9 cellular contexts compared by ENCODE assay signal in genomic region chr6:44151348-44152108, GRCh38. TPM values are rescaled to one million over a fixed set of nuclear protein-coding genes. Genes with fewer than 3 reads are reported as not detected.
DNase-seq lines count a peak whose midpoint lies in the region; ATAC-seq and TF ChIP-seq lines count a peak whose summit lies in the region.
"Had no signal": no experiment of that assay in that cellular context is flagged by ENCODE, and none has a peak within 500 bp of the region (broad histone marks: within the 10 kb centered on the region; RNA-seq: fewer than 3 reads in every experiment).

No MANE protein-coding gene starts in this region.

- no peaks in the 10 kb centered on the region for H3K9me3 ChIP-seq in right lobe of liver

- DNase-seq in Calu3: peak; percentile 92
- peak; percentile 48 for DNase-seq in NCI-H1092 treated with DMSO at 0.1 percent for 48 hours (lab: John Stamatoyannopoulos, UW)
- peak; percentile 71 to 77 for DNase-seq in activated CD4-positive, alpha-beta T cell treated with anti-CD3 and anti-CD28 coated beads for 4 hours
- DNase-seq in choroid plexus epithelial cell (ENCODE audit: low read depth): peak; percentile 74
- peak; percentile 76 to 81 (median 81) for DNase-seq in right lobe of liver
- DNase-seq in stimulated activated CD4-positive, alpha-beta T cell treated with anti-CD3 and anti-CD28 coated beads, TNF-alpha, amount 100 ng/mL, for 24 hours (ENCODE audit: low read depth in 3 of 3): peak; percentile 63 to 80 (median 64)
- DNase-seq in NCI-H2227 (lab: John Stamatoyannopoulos, UW; ENCODE audit: unreplicated experiment): no peak

- intact Hi-C loops in Calu3 (cut with micrococcal nuclease; ENCODE audit: unreplicated experiment): loop anchor here (1.0 kb wide), 1 partner anchor 55 kb away; no protein-coding TSS in a partner anchor
- intact Hi-C loops in right lobe of liver (cut with DNase I): loop anchor here (5.0 to 10.0 kb wide), 2 partner anchors 47 to 49 kb away; no protein-coding TSS in a partner anchor

- ATAC-seq in GM21723 (IDR thresholded peaks at IDR 0.05; ENCODE audit: unreplicated experiment): peak; percentile 73
- ATAC-seq in right lobe of liver: peak; percentile 73 to 88 (median 82)

- no peaks in the 10 kb centered on the region for H3K27me3 ChIP-seq in right lobe of liver

- no peak overlapping the region for H3K27ac ChIP-seq in right lobe of liver

- no peaks in the 10 kb centered on the region for H3K27me3 Mint-ChIP-seq in Calu3 (ENCODE audit: unreplicated experiment)

- H3K27ac Mint-ChIP-seq in Calu3 (ENCODE audit: unreplicated experiment): no peak overlapping the region

- H3K36me3 Mint-ChIP-seq in Calu3 (ENCODE audit: insufficient read depth, unreplicated experiment): peaks cover 21% of the 10 kb centered on the region

- 92% methylated on average over 2 of the region's 31 CpGs for WGBS in right lobe of liver (ENCODE audit: insufficient coverage, low coverage, low lambda C conversion rate, missing lambda C conversion rate)

- no peak for TF ChIP-seq POLR2A in right lobe of liver (IDR thresholded peaks at IDR 0.05)

- TF ChIP-seq CTCF in Calu3 (IDR thresholded peaks at IDR 0.05; ENCODE audit: unreplicated experiment): peak; percentile 100
- TF ChIP-seq CTCF in choroid plexus epithelial cell (conservative IDR thresholded peaks at IDR 0.05; ENCODE audit: low read depth, low read length): peak; percentile 80
- TF ChIP-seq CTCF in right lobe of liver (IDR thresholded peaks at IDR 0.05): peak; percentile 97 to 99 (median 98)

- H3K36me3 ChIP-seq in right lobe of liver: peaks cover 0 to 34% (median 17%) of the 10 kb centered on the region in 4 donors

- H3K4me3 ChIP-seq in choroid plexus epithelial cell (ENCODE audit: low read depth, low read length): no peak overlapping the region
- no peak overlapping the region for H3K4me3 ChIP-seq in right lobe of liver

- BruUV-seq in Calu3 (replicated peaks; lab: Mats Ljungman, UMichigan): no TSS peak

- no peaks in the 10 kb centered on the region for H3K9me3 Mint-ChIP-seq in Calu3 (ENCODE audit: low read depth, unreplicated experiment)

- H3K4me3 Mint-ChIP-seq in Calu3 (ENCODE audit: low read depth, unreplicated experiment): no peak overlapping the region

- peaks cover 0 to 8% (median 0%) of the 10 kb centered on the region in 4 donors for H3K4me1 ChIP-seq in right lobe of liver

- H3K4me1 Mint-ChIP-seq in Calu3 (ENCODE audit: low read depth, unreplicated experiment): peaks cover 6% of the 10 kb centered on the region

- CTCF ChIA-PET in Calu3 (lab: Charles Lee): interaction anchor here (0.5 to 1.5 kb wide), 3 partner anchors 55 to 89 kb away, joined by 3 to 7 read pairs (median 3); no protein-coding TSS in a partner anchor

RNA-seq across cellular contexts. Expression of gene CAPN11, which starts 7.1 kb away (rescaled TPM):
- total RNA-seq in Calu3 (2022): not detected in 2 replicates
- total RNA-seq in right lobe of liver: under 1 TPM in 2 of 6 experiments, not detected in 4; 0.22 to 0.31 TPM
- total RNA-seq: activated CD8-positive, alpha-beta memory T cell treated with anti-CD3 and anti-CD28 coated beads for 36 hours had no signal

RNA-seq across cellular contexts. Expression of gene TMEM63B, which starts 24.2 kb away (rescaled TPM):
- total RNA-seq in Calu3 (2022): 84.2 and 86.8 TPM in 2 replicates
- 10 to 100 TPM; 30.6 to 41.0 (median 36.8) TPM for total RNA-seq in right lobe of liver

RNA-seq across cellular contexts. Expression of gene MRPL14, which starts 24.3 kb away (rescaled TPM):
- 98.9 and 103 TPM in 2 replicates for total RNA-seq in Calu3 (2022)
- total RNA-seq in right lobe of liver: 10 to 100 TPM; 26.5 to 70.0 (median 35.4) TPM
